ENCODE assay signal across 17 cellular contexts in genomic region chr11:11032072-11032471, GRCh38.
A peak's percentile ranks its signal among the peaks of the same experiment; 100 is the strongest.
DNase-seq lines count a peak whose midpoint lies in the region; ATAC-seq and TF ChIP-seq lines count a peak whose summit lies in the region.
"Had no signal": no experiment of that assay in that cellular context is flagged by ENCODE, and none has a peak within 500 bp of the region (broad histone marks: within the 10 kb centered on the region; RNA-seq: fewer than 3 reads in every experiment).

No MANE protein-coding gene starts in this region.

- ATAC-seq in HG03571 (IDR thresholded peaks at IDR 0.05; ENCODE audit: unreplicated experiment), result no peak
- ATAC-seq: A549; CD8-positive, alpha-beta T cell had no signal

- peaks cover 43% of the 10 kb centered on the region for H3K4me1 Mint-ChIP-seq in chondrocyte (ENCODE audit: low read depth)

- H3K9me2 ChIP-seq in GM23248 (ENCODE audit: insufficient read depth), result no peaks in the 10 kb centered on the region

- 69 to 80% methylated on average over 1 of the region's 1 CpG for WGBS in GM23248 (ENCODE audit: low coverage in 1 of 2, low lambda C conversion rate in 2 of 2, missing lambda C conversion rate in 2 of 2), 2 experiments

- no peaks in the 10 kb centered on the region for H3K36me3 ChIP-seq in GM23248 (ENCODE audit: low read depth)
- H3K36me3 ChIP-seq: BLaER1 treated with 17β-estradiol and CSF1 and Interleukin-3, amounts not matched to agents 10 nM and 100 nM had no signal

- no peak overlapping the region for H3K27ac ChIP-seq in GM23248
- H3K27ac ChIP-seq: 22Rv1; A549; BLaER1 treated with 17β-estradiol and CSF1 and Interleukin-3, amounts not matched to agents 10 nM and 100 nM; C4-2B had no signal

- peak; percentile 47 for DNase-seq in GM23248
- no peak for DNase-seq in chondrocyte (ENCODE audit: low spot score)
- DNase-seq in fibroblast of the aortic adventitia (ENCODE audit: low read depth), result peak; percentile 37
- no peak for DNase-seq in HuH-7.5 (ENCODE audit: low spot score)
- DNase-seq: AML-193; Caco-2; Calu3; CD4-positive, alpha-beta T cell; CD8-positive, alpha-beta T cell; DMS79 treated with DMSO at 0.1 percent for 48 hours; GF-D8 had no signal

- H3K79me2 ChIP-seq in GM23248 (ENCODE audit: insufficient read depth), result no peaks in the 10 kb centered on the region

- H3K9me3 Mint-ChIP-seq in chondrocyte (ENCODE audit: low read depth), result no peaks in the 10 kb centered on the region
- H3K9me3 Mint-ChIP-seq: CD4-positive, alpha-beta T cell; CD8-positive, alpha-beta T cell had no signal

- in situ Hi-C loops in GM23248 (cut with MboI), result no loop called here

- peaks cover 11% of the 10 kb centered on the region for H3K4me1 ChIP-seq in GM23248 (ENCODE audit: insufficient read depth)
- H3K4me1 ChIP-seq: Caco-2 had no signal

- no peaks in the 10 kb centered on the region for H4K20me1 ChIP-seq in GM23248 (ENCODE audit: insufficient read depth)
- H4K20me1 ChIP-seq: BLaER1 treated with 17β-estradiol and CSF1 and Interleukin-3, amounts not matched to agents 10 nM and 100 nM had no signal

- H3K4me3 Mint-ChIP-seq in chondrocyte (ENCODE audit: unreplicated experiment), result no peak overlapping the region
- H3K4me3 Mint-ChIP-seq: B cell; CD4-positive, alpha-beta T cell; CD8-positive, alpha-beta T cell had no signal

- no peak overlapping the region for H3K4me2 ChIP-seq in GM23248 (ENCODE audit: unreplicated experiment)
- H3K4me2 ChIP-seq: A549; BLaER1 treated with 17β-estradiol and CSF1 and Interleukin-3, amounts not matched to agents 10 nM and 100 nM had no signal

- H3K36me3 Mint-ChIP-seq in chondrocyte (ENCODE audit: low read depth), result peaks cover 1% of the 10 kb centered on the region
- H3K36me3 Mint-ChIP-seq: CD8-positive, alpha-beta T cell had no signal

- H3K9ac ChIP-seq in GM23248, result no peak overlapping the region
- H3K9ac ChIP-seq: BLaER1 treated with 17β-estradiol and CSF1 and Interleukin-3, amounts not matched to agents 10 nM and 100 nM had no signal

- H3K27me3 ChIP-seq in GM23248 (replicated peaks; ENCODE audit: insufficient read depth), result no peaks in the 10 kb centered on the region
- H3K27me3 ChIP-seq: BLaER1 treated with 17β-estradiol and CSF1 and Interleukin-3, amounts not matched to agents 10 nM and 100 nM had no signal

- H3K4me3 ChIP-seq in GM23248 (no peak overlapping the region), fibroblast of the aortic adventitia (ENCODE audit: low read depth, low read length) (no peak overlapping the region)
- H3K4me3 ChIP-seq: A549; BLaER1 treated with 17β-estradiol and CSF1 and Interleukin-3, amounts not matched to agents 10 nM and 100 nM had no signal

- no peaks in the 10 kb centered on the region for H3K9me3 ChIP-seq in GM23248 (ENCODE audit: low read depth)
- H3K9me3 ChIP-seq: A549; BLaER1 treated with 17β-estradiol and CSF1 and Interleukin-3, amounts not matched to agents 10 nM and 100 nM; Caco-2 had no signal

- TF ChIP-seq CTCF in chondrocyte (IDR thresholded peaks at IDR 0.05) (peak; percentile 10), fibroblast of the aortic adventitia (IDR thresholded peaks at IDR 0.05; ENCODE audit: insufficient read depth, low read length) (no peak)

- H2AFZ ChIP-seq in GM23248, result no peak overlapping the region

- no peaks in the 10 kb centered on the region for H3K27me3 Mint-ChIP-seq in chondrocyte (ENCODE audit: low read depth)
- H3K27me3 Mint-ChIP-seq: CD4-positive, alpha-beta T cell had no signal

- peaks cover 16% of the 10 kb centered on the region for H3F3A ChIP-seq in GM23248 (ENCODE audit: insufficient read depth)

- peak overlapping the region; percentile 54 for H3K27ac Mint-ChIP-seq in chondrocyte (ENCODE audit: unreplicated experiment)
- H3K27ac Mint-ChIP-seq: B cell; CD4-positive, alpha-beta T cell; CD8-positive, alpha-beta T cell had no signal

Comparison
In these comparisons a context has a peak if more than half of its experiments do, and no peak if none do; other contexts are left out.
1. DNase-seq: peak in GM23248 (single experiment) and fibroblast of the aortic adventitia (single experiment); none in chondrocyte (single experiment) and HuH-7.5 (single experiment).